ENCODE assay signal across 1 cellular context in genomic region chr17:73261952-73262675, GRCh38.
TF ChIP-seq lines count a peak whose summit lies in the region.

No MANE protein-coding gene starts in this region.

TF ChIP-seq in HepG2, 621 proteins besides CTCF, POLR2A, EP300 and RAD21 (continued from another document and continues in another):
- TF ChIP-seq ZNF770 (CRISPR knock-in tag; IDR thresholded peaks at IDR 0.05) (peak; percentile 50; the same call in 1 of the 2 replicates), REL (CRISPR knock-in tag; conservative IDR thresholded peaks at IDR 0.05) (0 out of 2 replicates have a peak, but pooled peaks have one; percentile 40), NFE2L1 (CRISPR knock-in tag; IDR thresholded peaks at IDR 0.05; ENCODE audit: borderline replicate concordance) (no peak; the same call in 1 of the 2 replicates), SP4 (CRISPR knock-in tag; IDR thresholded peaks at IDR 0.05) (peak; percentile 60; the same call in 1 of the 2 replicates), ARID2 (CRISPR knock-in tag; IDR thresholded peaks at IDR 0.05; ENCODE audit: borderline replicate concordance) (no peak; the same call in 1 of the 2 replicates), ZNF790 (CRISPR knock-in tag; IDR thresholded peaks at IDR 0.05; ENCODE audit: borderline replicate concordance) (no peak), ZMAT3 (CRISPR knock-in tag; conservative IDR thresholded peaks at IDR 0.05) (peak; percentile 70), TRAFD1 (CRISPR knock-in tag; IDR thresholded peaks at IDR 0.05; ENCODE audit: borderline replicate concordance) (no peak; the same call in 1 of the 2 replicates), TFDP1 (CRISPR knock-in tag; IDR thresholded peaks at IDR 0.05; ENCODE audit: borderline replicate concordance) (peak; percentile 35), ZHX1 (CRISPR knock-in tag; IDR thresholded peaks at IDR 0.05; ENCODE audit: low read depth) (peak; percentile 76; the same call in 1 of the 2 replicates), E2F1 (CRISPR knock-in tag; IDR thresholded peaks at IDR 0.05) (peak; percentile 73), ZBTB44 (CRISPR knock-in tag; IDR thresholded peaks at IDR 0.05) (no peak), CENPT (CRISPR knock-in tag; IDR thresholded peaks at IDR 0.05; ENCODE audit: low read depth) (peak; percentile 38; the same call in 1 of the 2 replicates), ZBTB49 (CRISPR knock-in tag; IDR thresholded peaks at IDR 0.05; ENCODE audit: borderline replicate concordance) (0 out of 2 replicates have a peak, but pooled peaks have one; percentile 30), RNF219 (CRISPR knock-in tag; IDR thresholded peaks at IDR 0.05) (no peak), STAT5B (CRISPR knock-in tag; IDR thresholded peaks at IDR 0.05) (no peak), ZIK1 (CRISPR knock-in tag; IDR thresholded peaks at IDR 0.05; ENCODE audit: borderline replicate concordance, low read depth) (0 out of 2 replicates have a peak, but pooled peaks have one; percentile 8), MXD1 (CRISPR knock-in tag; IDR thresholded peaks at IDR 0.05) (no peak; the same call in 1 of the 2 replicates), ZNF343 (CRISPR knock-in tag; IDR thresholded peaks at IDR 0.05) (peak; percentile 57; the same call in 1 of the 2 replicates), ATF7 (IDR thresholded peaks at IDR 0.05) (no peak), ATF7 (CRISPR knock-in tag; IDR thresholded peaks at IDR 0.05) (peak; percentile 82), PRDM10 (CRISPR knock-in tag; IDR thresholded peaks at IDR 0.05; ENCODE audit: low read depth) (peak; percentile 70; the same call in 1 of the 2 replicates), ZNF564 (CRISPR knock-in tag; IDR thresholded peaks at IDR 0.05) (peak; percentile 89), GLI4 (CRISPR knock-in tag; IDR thresholded peaks at IDR 0.05; ENCODE audit: borderline replicate concordance) (no peak), ZNF350 (CRISPR knock-in tag; IDR thresholded peaks at IDR 0.05; ENCODE audit: borderline replicate concordance, low read depth) (peak; percentile 95; the same call in 1 of the 2 replicates), YY1 (IDR thresholded peaks at IDR 0.05; ENCODE audit: insufficient read depth, insufficient replicate concordance, low read depth, low read length) (peak; percentile 73), GLMP (CRISPR knock-in tag; IDR thresholded peaks at IDR 0.05; ENCODE audit: borderline replicate concordance) (no peak), ZFP1 (CRISPR knock-in tag; IDR thresholded peaks at IDR 0.05) (no peak), MED13 (CRISPR knock-in tag; IDR thresholded peaks at IDR 0.05) (no peak), TOPORS (CRISPR knock-in tag; IDR thresholded peaks at IDR 0.05) (peak; percentile 64; the same call in 1 of the 2 replicates), BCL6 (CRISPR knock-in tag; IDR thresholded peaks at IDR 0.05) (peak; percentile 56)
